Comparison of ENCODE assay signal across 1 cellular context in genomic region chr11:107669156-107669740, GRCh38.
TF ChIP-seq lines count a peak whose summit lies in the region.

No MANE protein-coding gene starts in this region.

TF ChIP-seq in GM23338, 12 proteins besides CTCF, POLR2A, EP300 and RAD21 (continued from another document):
- no peak for TF ChIP-seq ZNF462 (CRISPR knock-in tag; IDR thresholded peaks at IDR 0.05)
